In genomic region chr19:18419195-18419698, GRCh38 we compare ENCODE assay signal across 8 cellular contexts. TPM values are rescaled to one million over a fixed set of nuclear protein-coding genes. Genes with fewer than 3 reads are reported as not detected.
DNase-seq lines count a peak whose midpoint lies in the region; ATAC-seq, FAIRE-seq and TF ChIP-seq lines count a peak whose summit lies in the region.

Gene SSBP4, plus strand, starts transcription at chr19:18419398. Its CDS starts 251 bp downstream, at chr19:18419649.

- H3K9me2 ChIP-seq in GM23248 (ENCODE audit: insufficient read depth) (no peaks in the 10 kb centered on the region), hepatocyte (replicated peaks; ENCODE audit: insufficient read depth) (no peaks in the 10 kb centered on the region)

- peaks cover 52% of the 10 kb centered on the region for H3K4me1 ChIP-seq in GM23248 (ENCODE audit: insufficient read depth)
- peaks cover 59% of the 10 kb centered on the region for H3K4me1 ChIP-seq in hepatocyte (ENCODE audit: insufficient read depth)

- intact Hi-C loops in T-helper 2 cell treated with Interferon-gamma antibody and Interleukin-4, amounts not matched to agents 100 ng/mL and 5 ng/mL, for 36 hours (cut with micrococcal nuclease) = loop anchor here (1.0 to 5.0 kb wide), 4 partner anchors 10 to 217 kb away; partner anchors contain the start of genes LSM4 and RAB3A

- peak within 1 kb of the TSS; percentile 75 for H2AFZ ChIP-seq in GM23248
- H2AFZ ChIP-seq in hepatocyte = peak within 1 kb of the TSS; percentile 58

- no peaks in the 10 kb centered on the region for H3K9me3 ChIP-seq in GM23248 (ENCODE audit: low read depth)
- no peaks in the 10 kb centered on the region for H3K9me3 ChIP-seq in hepatocyte (ENCODE audit: low read depth)

- H3K79me2 ChIP-seq in GM23248 (ENCODE audit: insufficient read depth) (peaks cover 49% of the 10 kb centered on the region), hepatocyte (peaks cover 50% of the 10 kb centered on the region)

- no peak for ATAC-seq in GM18858 (IDR thresholded peaks at IDR 0.05; ENCODE audit: unreplicated experiment)

- H4K20me1 ChIP-seq in GM23248 (ENCODE audit: insufficient read depth) = no peaks in the 10 kb centered on the region
- H4K20me1 ChIP-seq in hepatocyte (ENCODE audit: insufficient read depth, poor library complexity, severe bottlenecking) = peaks cover 32% of the 10 kb centered on the region

- H3K9ac ChIP-seq in GM23248 = peak within 1 kb of the TSS; percentile 94

- no peak for FAIRE-seq in D721Med (lab: Jason Lieb, UNC)

- H3K4me2 ChIP-seq in GM23248 (ENCODE audit: unreplicated experiment) = peak within 1 kb of the TSS; percentile 80
- peak within 1 kb of the TSS; percentile 91 for H3K4me2 ChIP-seq in hepatocyte

- TF ChIP-seq CTCF in D721Med (IDR thresholded peaks at IDR 0.05; ENCODE audit: insufficient read depth, missing control alignments) (peak; percentile 6), astrocyte of the spinal cord (IDR thresholded peaks at IDR 0.05; ENCODE audit: low read depth, low read length) (no peak), hepatocyte (IDR thresholded peaks at IDR 0.05; ENCODE audit: poor library complexity) (peak; percentile 32)

- peaks cover 29% of the 10 kb centered on the region for H3F3A ChIP-seq in GM23248 (ENCODE audit: insufficient read depth)

- 1 to 6% methylated on average over 35 to 61 of the region's 80 CpGs for WGBS in GM23248 (ENCODE audit: low coverage in 1 of 2, low lambda C conversion rate in 2 of 2, missing lambda C conversion rate in 2 of 2), 2 experiments
- WGBS in hepatocyte (ENCODE audit: low lambda C conversion rate, missing lambda C conversion rate) = under 1% methylated on average over 17 of the region's 80 CpGs

- in situ Hi-C loops in GM23248 (cut with MboI) (no loop called here), astrocyte of the spinal cord (cut with HindIII; ENCODE audit: low sequenced_read_pairs) (no loop called here)

- H3K27me3 ChIP-seq in GM23248 (replicated peaks; ENCODE audit: insufficient read depth) (no peaks in the 10 kb centered on the region), hepatocyte (no peaks in the 10 kb centered on the region)

- H3K36me3 ChIP-seq in GM23248 (ENCODE audit: low read depth) = no peaks in the 10 kb centered on the region
- H3K36me3 ChIP-seq in hepatocyte (replicated peaks; ENCODE audit: insufficient read depth, low read depth) = no peaks in the 10 kb centered on the region

- peak within 1 kb of the TSS; percentile 100 for H3K27ac ChIP-seq in GM23248
- peak within 1 kb of the TSS; percentile 99 for H3K27ac ChIP-seq in hepatocyte

- DNase-seq in D721Med (ENCODE audit: insufficient read length, low spot score) (peak; percentile 80), GM23248 (peak; percentile 93), NCI-H1092 (lab: John Stamatoyannopoulos, UW) (peak; percentile 76), astrocyte of the spinal cord (ENCODE audit: low read depth, low spot score) (peak; percentile 81), hepatocyte (ENCODE audit: low spot score) (peak; percentile 94), renal cortical epithelial cell (ENCODE audit: low read depth) (no peak)

- H3K4me3 ChIP-seq in GM23248 = peak within 1 kb of the TSS; percentile 73
- peak within 1 kb of the TSS; percentile 71 for H3K4me3 ChIP-seq in astrocyte of the spinal cord (ENCODE audit: low read depth, low read length)
- H3K4me3 ChIP-seq in hepatocyte = peak within 1 kb of the TSS; percentile 42

RNA-seq across cellular contexts. Expression of gene SSBP4, which starts in this region (rescaled TPM):
- 156 and 169 TPM in 2 replicates for total RNA-seq in GM23248 (2014; rRNA removed; shearing (Covaris generic))
- polyA plus RNA-seq in GM23248 (2016; fragmentation: Nextera tagmentation; extraction: Ambion mirVana) (46.5 and 46.9 TPM in 2 replicates), hepatocyte (156 and 169 TPM in 2 replicates)
- total RNA-seq in T-helper 2 cell treated with Interferon-gamma antibody and Interleukin-4, amounts not matched to agents 100 ng/mL and 5 ng/mL, for 36 hours = 178 and 195 TPM in 2 replicates
- total RNA-seq in hepatocyte (55.8 and 72.6 TPM in 2 replicates), renal cortical epithelial cell (40.5 and 49.3 TPM in 2 replicates)
